In the genomic region with DNA sequence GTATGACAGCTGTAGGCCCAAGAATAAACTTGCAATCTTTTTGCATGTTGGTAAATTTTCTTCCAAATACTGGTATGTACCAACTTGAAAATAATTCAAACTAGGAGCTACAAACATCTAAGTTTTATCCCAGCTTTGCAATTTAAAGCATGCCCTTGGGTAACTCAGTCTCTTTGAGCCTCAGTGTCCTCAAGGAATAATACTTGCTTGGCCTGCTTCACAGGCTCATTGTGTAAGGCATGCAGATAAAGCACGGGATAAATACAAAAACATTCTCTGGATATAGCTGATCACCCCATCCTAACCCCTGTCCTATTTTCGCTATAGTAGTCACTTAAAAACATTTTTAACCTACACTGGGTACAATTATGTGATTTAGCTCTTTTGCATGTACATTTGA, we compare ENCODE assay signal across 25 cellular contexts.
"Had no signal": no experiment of that assay in that cellular context is flagged by ENCODE, and none has a peak within 500 bp of the region (broad histone marks: within the 10 kb centered on the region; RNA-seq: fewer than 3 reads in every experiment).

No MANE protein-coding gene starts in this region.

- H3K27me3 Mint-ChIP-seq: dendritic cell treated with granulocyte-macrophage colony-stimulating factor and Interleukin-4, amounts not matched to agents 40 ng/mL and 50 ng/mL, for 4 days; effector memory CD8-positive, alpha-beta T cell had no signal

- H3K27ac Mint-ChIP-seq: dendritic cell treated with granulocyte-macrophage colony-stimulating factor and Interleukin-4, amounts not matched to agents 40 ng/mL and 50 ng/mL, for 4 days; effector memory CD8-positive, alpha-beta T cell; endodermal cell had no signal

- H3K9me3 Mint-ChIP-seq: dendritic cell treated with granulocyte-macrophage colony-stimulating factor and Interleukin-4, amounts not matched to agents 40 ng/mL and 50 ng/mL, for 4 days; effector memory CD8-positive, alpha-beta T cell; endodermal cell had no signal

- H3K4me3 Mint-ChIP-seq: dendritic cell treated with granulocyte-macrophage colony-stimulating factor and Interleukin-4, amounts not matched to agents 40 ng/mL and 50 ng/mL, for 4 days; effector memory CD8-positive, alpha-beta T cell; endodermal cell had no signal

- H3K27me3 ChIP-seq: colonic mucosa, dorsolateral prefrontal cortex, esophagus muscularis mucosa, esophagus squamous epithelium, foreskin keratinocyte, gastrocnemius medialis, gastroesophageal sphincter, heart left ventricle, heart right ventricle had no signal

- DNase-seq: colonic mucosa; cortex of kidney; dermis blood vessel endothelial cell; dorsolateral prefrontal cortex; effector CD4-positive, alpha-beta T cell; effector CD8-positive, alpha-beta T cell; effector memory CD4-positive, alpha-beta T cell; effector memory CD8-positive, alpha-beta T cell; endodermal cell; erythroblast; esophagus squamous epithelium; foreskin fibroblast; foreskin keratinocyte; foreskin melanocyte; gastrocnemius medialis; glutamatergic neuron; head of caudate nucleus; heart left ventricle; heart right ventricle had no signal

- H3K27ac ChIP-seq: colonic mucosa, coronary artery, dorsolateral prefrontal cortex, epithelial cell of prostate, esophagus muscularis mucosa, esophagus squamous epithelium, foreskin keratinocyte, gastrocnemius medialis, gastroesophageal sphincter, heart left ventricle, heart right ventricle had no signal

- H3K9me3 ChIP-seq: colonic mucosa, esophagus muscularis mucosa, esophagus squamous epithelium, gastrocnemius medialis, gastroesophageal sphincter, heart left ventricle, heart right ventricle had no signal

- ATAC-seq: effector memory CD8-positive, alpha-beta T cell; esophagus mucosa; foreskin keratinocyte; gastrocnemius medialis; gastroesophageal sphincter; heart left ventricle; heart right ventricle had no signal

- H3K4me3 ChIP-seq: colonic mucosa, coronary artery, dorsolateral prefrontal cortex, esophagus muscularis mucosa, esophagus squamous epithelium, gastrocnemius medialis, gastroesophageal sphincter, heart left ventricle, heart right ventricle had no signal

- H3K4me1 ChIP-seq: colonic mucosa, foreskin keratinocyte, gastroesophageal sphincter had no signal
